ENCODE assay signal across 23 cellular contexts in the genomic region with DNA sequence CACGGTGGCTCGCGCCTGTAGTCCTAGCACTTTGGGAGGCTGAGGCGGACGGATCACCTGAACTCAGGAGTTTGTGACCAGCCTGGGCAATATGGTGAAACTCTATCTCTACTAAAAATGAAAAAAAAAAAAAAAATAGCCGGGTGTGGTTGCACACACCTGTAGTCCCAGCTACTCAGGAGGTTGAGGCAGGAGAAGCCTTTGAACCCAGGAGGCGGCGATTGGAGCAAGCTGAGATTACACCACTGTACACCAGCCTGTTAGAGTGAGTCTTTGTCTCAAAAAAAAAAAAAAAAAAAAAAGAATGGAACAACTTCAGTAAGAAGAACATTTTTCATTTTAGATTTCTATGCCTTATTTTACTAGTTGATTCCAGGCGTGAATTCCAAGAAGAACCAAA. TPM values are rescaled to one million over a fixed set of nuclear protein-coding genes. Genes with fewer than 3 reads are reported as not detected.
DNase-seq lines count a peak whose midpoint lies in the region; ATAC-seq and TF ChIP-seq lines count a peak whose summit lies in the region.
"Had no signal": no experiment of that assay in that cellular context is flagged by ENCODE, and none has a peak within 500 bp of the region (broad histone marks: within the 10 kb centered on the region; RNA-seq: fewer than 3 reads in every experiment).

No MANE protein-coding gene starts in this region.

- CTCF ChIA-PET in activated CD4-positive, alpha-beta T cell treated with anti-CD3 and anti-CD28 coated beads for 36 hours (lab: Charles Lee) = interaction anchor here (0.5 to 5.3 kb wide), 6 partner anchors 36 to 249 kb away, joined by 3 to 34 read pairs (median 4); no protein-coding TSS in a partner anchor
- CTCF ChIA-PET in CD8-positive, alpha-beta memory T cell (lab: Charles Lee) = interaction anchor here (0.9 kb wide), 2 partner anchors 27 to 96 kb away, joined by 3 read pairs; no protein-coding TSS in a partner anchor

- H3K27ac Mint-ChIP-seq in activated CD4-positive, alpha-beta T cell treated with anti-CD3 and anti-CD28 coated beads for 36 hours = no peak overlapping the region
- H3K27ac Mint-ChIP-seq in CD8-positive, alpha-beta memory T cell = peak overlapping the region in 1 of 8 donors; percentile 71
- H3K27ac Mint-ChIP-seq in activated T-helper 17 cell treated with anti-CD3 and anti-CD28 coated beads, Interleukin-2, amount 50 U/mL, for 72 hours = no peak overlapping the region
- peak overlapping the region in 2 of 10 donors; percentile 8 to 29 for H3K27ac Mint-ChIP-seq in naive thymus-derived CD8-positive, alpha-beta T cell
- no peak overlapping the region for H3K27ac Mint-ChIP-seq in effector memory CD8-positive, alpha-beta T cell
- H3K27ac Mint-ChIP-seq: stimulated activated naive B cell treated with anti-CD40 and anti-IgM and Interleukin-4, amounts not matched to agents 10 μg/mL and 1 μg/mL and 100 μg/mL, for 72 hours had no signal

- no peak for DNase-seq in activated CD4-positive, alpha-beta T cell treated with anti-CD3 and anti-CD28 coated beads for 36 hours
- no peak for DNase-seq in activated CD4-positive, alpha-beta T cell treated with anti-CD3 and anti-CD28 coated beads, Interleukin-2, amount 50 U/mL, for 1 hour
- no peak for DNase-seq in CD8-positive, alpha-beta memory T cell
- DNase-seq in naive thymus-derived CD8-positive, alpha-beta T cell = no peak
- no peak for DNase-seq in effector memory CD8-positive, alpha-beta T cell
- DNase-seq in DMS 273 (lab: John Stamatoyannopoulos, UW; ENCODE audit: unreplicated experiment) (no peak), upper lobe of right lung (no peak)
- DNase-seq: 8988T; activated gamma-delta T cell; DMS153; effector memory CD4-positive, alpha-beta T cell; left colon; midbrain; NCI-H1436 treated with DMSO at 0.1 percent for 48 hours; NCI-H2171; NCI-H69; retina; stimulated activated naive B cell treated with anti-CD40 and anti-IgM and Interleukin-4, amounts not matched to agents 10 μg/mL and 1 μg/mL and 100 μg/mL, for 72 hours; tibial artery had no signal

- H3K4me3 ChIP-seq in CD8-positive, alpha-beta memory T cell (ENCODE audit: low read length) = no peak overlapping the region
- H3K4me3 ChIP-seq in upper lobe of right lung = no peak overlapping the region
- H3K4me3 ChIP-seq: HAP-1, tibial artery had no signal

- H3K9me3 Mint-ChIP-seq in activated CD4-positive, alpha-beta T cell treated with anti-CD3 and anti-CD28 coated beads for 36 hours (ENCODE audit: low read depth) = no peaks in the 10 kb centered on the region
- H3K9me3 Mint-ChIP-seq in CD8-positive, alpha-beta memory T cell = no peaks in the 10 kb centered on the region
- no peaks in the 10 kb centered on the region for H3K9me3 Mint-ChIP-seq in activated T-helper 17 cell treated with anti-CD3 and anti-CD28 coated beads, Interleukin-2, amount 50 U/mL, for 72 hours
- no peaks in the 10 kb centered on the region for H3K9me3 Mint-ChIP-seq in naive thymus-derived CD8-positive, alpha-beta T cell
- no peaks in the 10 kb centered on the region for H3K9me3 Mint-ChIP-seq in effector memory CD8-positive, alpha-beta T cell
- H3K9me3 Mint-ChIP-seq: stimulated activated naive B cell treated with anti-CD40 and anti-IgM and Interleukin-4, amounts not matched to agents 10 μg/mL and 1 μg/mL and 100 μg/mL, for 72 hours had no signal

- H3K27ac ChIP-seq in CD8-positive, alpha-beta memory T cell (ENCODE audit: low read depth, low read length) = no peak overlapping the region
- no peak overlapping the region for H3K27ac ChIP-seq in upper lobe of right lung
- H3K27ac ChIP-seq: neutrophil, tibial artery had no signal

- peaks cover 8% of the 10 kb centered on the region for H3K4me1 ChIP-seq in CD8-positive, alpha-beta memory T cell (ENCODE audit: insufficient read depth, low read length)
- peaks cover 13% of the 10 kb centered on the region for H3K4me1 ChIP-seq in upper lobe of right lung

- POLR2A ChIA-PET in activated CD4-positive, alpha-beta T cell treated with anti-CD3 and anti-CD28 coated beads for 36 hours (lab: Charles Lee) = interaction anchor here (0.5 to 0.7 kb wide), 2 partner anchors 225 to 237 kb away, joined by 3 to 6 read pairs; no protein-coding TSS in a partner anchor
- POLR2A ChIA-PET in CD8-positive, alpha-beta memory T cell (lab: Charles Lee) = no interaction called here
- POLR2A ChIA-PET in naive thymus-derived CD8-positive, alpha-beta T cell (lab: Charles Lee) = interaction anchor here (1.1 to 1.2 kb wide), 2 partner anchors 12 to 63 kb away, joined by 3 read pairs; partner anchors contain the start of gene MIF4GD

- no peaks in the 10 kb centered on the region for H3K9me3 ChIP-seq in CD8-positive, alpha-beta memory T cell (ENCODE audit: low read length)
- H3K9me3 ChIP-seq in upper lobe of right lung = no peaks in the 10 kb centered on the region
- H3K9me3 ChIP-seq: HAP-1, neutrophil, tibial artery had no signal

- peaks cover 36% of the 10 kb centered on the region for H3K36me3 Mint-ChIP-seq in activated CD4-positive, alpha-beta T cell treated with anti-CD3 and anti-CD28 coated beads for 36 hours (ENCODE audit: low read depth)
- H3K36me3 Mint-ChIP-seq in CD8-positive, alpha-beta memory T cell = peaks cover 4 to 47% (median 9%) of the 10 kb centered on the region in 3 donors
- peaks cover 68% of the 10 kb centered on the region for H3K36me3 Mint-ChIP-seq in activated T-helper 17 cell treated with anti-CD3 and anti-CD28 coated beads, Interleukin-2, amount 50 U/mL, for 72 hours (ENCODE audit: low read depth)
- peaks cover 0 to 48% (median 10%) of the 10 kb centered on the region in 3 donors for H3K36me3 Mint-ChIP-seq in naive thymus-derived CD8-positive, alpha-beta T cell
- H3K36me3 Mint-ChIP-seq in effector memory CD8-positive, alpha-beta T cell (ENCODE audit: insufficient read depth) = peaks cover 72% of the 10 kb centered on the region

- TF ChIP-seq CTCF in upper lobe of right lung (IDR thresholded peaks at IDR 0.05) = no peak

- H3K4me1 Mint-ChIP-seq in activated CD4-positive, alpha-beta T cell treated with anti-CD3 and anti-CD28 coated beads for 36 hours = peaks cover 13% of the 10 kb centered on the region
- peaks cover 26 to 39% (median 34%) of the 10 kb centered on the region in 3 donors for H3K4me1 Mint-ChIP-seq in CD8-positive, alpha-beta memory T cell
- H3K4me1 Mint-ChIP-seq in activated T-helper 17 cell treated with anti-CD3 and anti-CD28 coated beads, Interleukin-2, amount 50 U/mL, for 72 hours = peaks cover 9% of the 10 kb centered on the region
- H3K4me1 Mint-ChIP-seq in naive thymus-derived CD8-positive, alpha-beta T cell = peaks cover 14 to 36% (median 29%) of the 10 kb centered on the region in 4 donors
- peaks cover 12 to 17% of the 10 kb centered on the region in 2 donors for H3K4me1 Mint-ChIP-seq in effector memory CD8-positive, alpha-beta T cell (ENCODE audit: low read depth in 2 of 2)

- no peak for ATAC-seq in activated CD4-positive, alpha-beta T cell treated with anti-CD3 and anti-CD28 coated beads for 36 hours
- no peak for ATAC-seq in activated T-helper 17 cell treated with anti-CD3 and anti-CD28 coated beads, Interleukin-2, amount 50 U/mL, for 72 hours (replicated peaks)
- ATAC-seq in naive thymus-derived CD8-positive, alpha-beta T cell = no peak
- ATAC-seq in effector memory CD8-positive, alpha-beta T cell (replicated peaks) = no peak
- ATAC-seq in upper lobe of right lung = no peak
- ATAC-seq: left colon; Right ventricle myocardium inferior; stimulated activated naive B cell treated with anti-CD40 and anti-IgM and Interleukin-4, amounts not matched to agents 10 μg/mL and 1 μg/mL and 100 μg/mL, for 72 hours had no signal

- intact Hi-C loops in activated CD4-positive, alpha-beta T cell treated with anti-CD3 and anti-CD28 coated beads for 36 hours (cut with DNase I, micrococcal nuclease) = loop anchor here in 1 of 2 experiments (5.0 kb wide), 1 partner anchor 161 kb away; the partner anchor contains the start of genes ATP5PD and KCTD2
- intact Hi-C loops in upper lobe of right lung (cut with DNase I) = no loop called here

- H3K27me3 ChIP-seq in CD8-positive, alpha-beta memory T cell (ENCODE audit: insufficient read depth, low read length, poor library complexity, severe bottlenecking) = no peaks in the 10 kb centered on the region
- H3K27me3 ChIP-seq in upper lobe of right lung = no peaks in the 10 kb centered on the region
- H3K27me3 ChIP-seq: neutrophil, tibial artery had no signal

- peaks cover 14% of the 10 kb centered on the region for H3K36me3 ChIP-seq in CD8-positive, alpha-beta memory T cell (ENCODE audit: insufficient read depth, low read length)
- peaks cover 48% of the 10 kb centered on the region for H3K36me3 ChIP-seq in upper lobe of right lung

- peak overlapping the region; percentile 17 for H3K4me3 Mint-ChIP-seq in activated CD4-positive, alpha-beta T cell treated with anti-CD3 and anti-CD28 coated beads for 36 hours
- peak overlapping the region in 4 of 7 donors; percentile 18 to 69 (median 56) for H3K4me3 Mint-ChIP-seq in CD8-positive, alpha-beta memory T cell
- H3K4me3 Mint-ChIP-seq in activated T-helper 17 cell treated with anti-CD3 and anti-CD28 coated beads, Interleukin-2, amount 50 U/mL, for 72 hours = peak overlapping the region; percentile 98
- peak overlapping the region in 6 of 10 donors; percentile 22 to 73 (median 38) for H3K4me3 Mint-ChIP-seq in naive thymus-derived CD8-positive, alpha-beta T cell
- peak overlapping the region in 1 of 2 donors; percentile 95 for H3K4me3 Mint-ChIP-seq in effector memory CD8-positive, alpha-beta T cell

- H3K27me3 Mint-ChIP-seq in activated CD4-positive, alpha-beta T cell treated with anti-CD3 and anti-CD28 coated beads for 36 hours = no peaks in the 10 kb centered on the region
- no peaks in the 10 kb centered on the region for H3K27me3 Mint-ChIP-seq in CD8-positive, alpha-beta memory T cell
- H3K27me3 Mint-ChIP-seq in activated T-helper 17 cell treated with anti-CD3 and anti-CD28 coated beads, Interleukin-2, amount 50 U/mL, for 72 hours = no peaks in the 10 kb centered on the region
- no peaks in the 10 kb centered on the region for H3K27me3 Mint-ChIP-seq in naive thymus-derived CD8-positive, alpha-beta T cell
- no peaks in the 10 kb centered on the region for H3K27me3 Mint-ChIP-seq in effector memory CD8-positive, alpha-beta T cell
- H3K27me3 Mint-ChIP-seq: stimulated activated naive B cell treated with anti-CD40 and anti-IgM and Interleukin-4, amounts not matched to agents 10 μg/mL and 1 μg/mL and 100 μg/mL, for 72 hours had no signal

RNA-seq across cellular contexts. Expression of gene NUP85, which starts 2.7 kb away (rescaled TPM):
- total RNA-seq in activated CD4-positive, alpha-beta T cell treated with anti-CD3 and anti-CD28 coated beads for 36 hours = 100 to 1,000 TPM; 130 to 160 TPM
- 100 to 1,000 TPM; 147 to 152 TPM for total RNA-seq in CD8-positive, alpha-beta memory T cell
- polyA plus RNA-seq in CD8-positive, alpha-beta memory T cell = 39.0 TPM
- total RNA-seq in activated T-helper 17 cell treated with anti-CD3 and anti-CD28 coated beads, Interleukin-2, amount 50 U/mL, for 72 hours = 100 to 1,000 TPM; 143 to 161 TPM
- 100 to 1,000 TPM; 150 to 155 TPM for total RNA-seq in naive thymus-derived CD8-positive, alpha-beta T cell
- polyA plus RNA-seq in naive thymus-derived CD8-positive, alpha-beta T cell = 10 to 100 TPM; 17.3 to 39.4 (median 21.4) TPM
- 63.7 TPM for total RNA-seq in upper lobe of right lung

RNA-seq across cellular contexts. Expression of gene SUMO2, which starts 25.4 kb away (rescaled TPM):
- total RNA-seq in activated CD4-positive, alpha-beta T cell treated with anti-CD3 and anti-CD28 coated beads for 36 hours = 100 to 1,000 TPM; 594 to 727 TPM
- 100 to 1,000 TPM; 653 to 687 TPM for total RNA-seq in CD8-positive, alpha-beta memory T cell
- 405 TPM for polyA plus RNA-seq in CD8-positive, alpha-beta memory T cell
- 100 to 1,000 TPM; 416 to 512 TPM for total RNA-seq in activated T-helper 17 cell treated with anti-CD3 and anti-CD28 coated beads, Interleukin-2, amount 50 U/mL, for 72 hours
- 100 to 1,000 TPM; 250 to 255 TPM for total RNA-seq in naive thymus-derived CD8-positive, alpha-beta T cell
- 100 to 1,000 TPM; 293 to 381 (median 325) TPM for polyA plus RNA-seq in naive thymus-derived CD8-positive, alpha-beta T cell
- total RNA-seq in upper lobe of right lung = 316 TPM

RNA-seq across cellular contexts. Expression of gene GGA3, which starts 53.2 kb away (rescaled TPM):
- total RNA-seq in activated CD4-positive, alpha-beta T cell treated with anti-CD3 and anti-CD28 coated beads for 36 hours = 10 to 100 TPM; 72.9 to 76.7 TPM
- 10 to 100 TPM; 73.2 to 75.1 TPM for total RNA-seq in CD8-positive, alpha-beta memory T cell
- polyA plus RNA-seq in CD8-positive, alpha-beta memory T cell = 17.6 TPM
- total RNA-seq in activated T-helper 17 cell treated with anti-CD3 and anti-CD28 coated beads, Interleukin-2, amount 50 U/mL, for 72 hours = 10 to 100 TPM; 63.2 to 71.9 TPM
- 100 to 1,000 TPM; 105 to 107 TPM for total RNA-seq in naive thymus-derived CD8-positive, alpha-beta T cell
- polyA plus RNA-seq in naive thymus-derived CD8-positive, alpha-beta T cell = 10 to 100 TPM in 2 of 3 donors, 1 to 10 TPM in 1; 6.2 to 20.1 (median 14.7) TPM
- 52.7 TPM for total RNA-seq in upper lobe of right lung

RNA-seq across cellular contexts. Expression of gene MRPS7, which starts 53.5 kb away (rescaled TPM):
- total RNA-seq in activated CD4-positive, alpha-beta T cell treated with anti-CD3 and anti-CD28 coated beads for 36 hours = 10 to 100 TPM; 51.4 to 63.8 TPM
- 100 to 1,000 TPM; 101 to 102 TPM for total RNA-seq in CD8-positive, alpha-beta memory T cell
- 123 TPM for polyA plus RNA-seq in CD8-positive, alpha-beta memory T cell
- 10 to 100 TPM; 53.6 to 83.2 TPM for total RNA-seq in activated T-helper 17 cell treated with anti-CD3 and anti-CD28 coated beads, Interleukin-2, amount 50 U/mL, for 72 hours
- total RNA-seq in naive thymus-derived CD8-positive, alpha-beta T cell = 10 to 100 TPM; 40.5 to 41.1 TPM
- polyA plus RNA-seq in naive thymus-derived CD8-positive, alpha-beta T cell = 100 to 1,000 TPM; 113 to 132 (median 122) TPM
- 34.7 TPM for total RNA-seq in upper lobe of right lung

RNA-seq across cellular contexts. Expression of gene JPT1, which starts 53.8 kb away (rescaled TPM):
- total RNA-seq in activated CD4-positive, alpha-beta T cell treated with anti-CD3 and anti-CD28 coated beads for 36 hours = 100 to 1,000 TPM; 234 to 238 TPM
- 100 to 1,000 TPM; 189 to 200 TPM for total RNA-seq in CD8-positive, alpha-beta memory T cell
- 123 TPM for polyA plus RNA-seq in CD8-positive, alpha-beta memory T cell
- 100 to 1,000 TPM; 191 to 343 TPM for total RNA-seq in activated T-helper 17 cell treated with anti-CD3 and anti-CD28 coated beads, Interleukin-2, amount 50 U/mL, for 72 hours
- total RNA-seq in naive thymus-derived CD8-positive, alpha-beta T cell = 10 to 100 TPM; 25.6 to 27.0 TPM
- polyA plus RNA-seq in naive thymus-derived CD8-positive, alpha-beta T cell = 10 to 100 TPM; 68.6 to 76.6 (median 70.7) TPM
- total RNA-seq in upper lobe of right lung = 47.8 TPM
